In the genomic region with DNA sequence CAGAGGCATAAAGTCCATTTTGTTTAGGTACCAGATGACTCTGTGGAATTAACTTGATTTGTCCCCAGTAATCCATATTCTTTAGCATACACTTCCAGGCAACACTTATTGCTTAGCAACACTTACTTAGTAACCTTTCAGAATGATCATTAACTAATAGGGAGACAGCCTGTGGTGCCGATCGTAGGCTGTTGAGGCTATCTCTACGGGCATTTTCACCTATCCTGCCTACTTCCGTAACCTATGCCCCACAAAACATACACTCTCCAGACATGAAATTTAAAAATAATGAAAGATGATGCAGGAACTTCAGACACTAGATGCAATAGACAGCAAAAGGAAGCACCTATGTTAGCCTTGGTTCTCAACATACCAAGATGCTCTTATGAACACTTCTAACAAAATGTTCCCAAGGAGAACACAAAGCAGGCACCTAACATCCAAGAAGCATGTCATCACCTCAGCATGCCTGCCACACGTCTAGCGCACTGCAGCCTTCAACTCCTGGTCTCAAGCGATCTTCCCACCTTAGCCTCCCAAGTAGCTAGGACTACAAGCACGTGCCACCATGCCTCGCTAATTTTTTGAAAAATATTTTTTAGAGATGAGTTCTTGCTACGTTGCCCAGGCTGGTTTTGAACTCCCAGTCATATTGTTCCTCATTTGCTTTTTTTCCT, we compare ENCODE assay signal across 37 cellular contexts. TPM values are rescaled to one million over a fixed set of nuclear protein-coding genes. Genes with fewer than 3 reads are reported as not detected.
"Had no signal": no experiment of that assay in that cellular context is flagged by ENCODE, and none has a peak within 500 bp of the region (broad histone marks: within the 10 kb centered on the region; RNA-seq: fewer than 3 reads in every experiment).

No MANE protein-coding gene starts in this region.

- H3K36me3 ChIP-seq: adrenal gland, brain microvascular endothelial cell, breast epithelium had no signal

- H3K27me3 Mint-ChIP-seq: activated B cell treated with CpG ODN at 0.5 μM for 24 hours; activated CD4-positive, alpha-beta memory T cell treated with anti-CD3 and anti-CD28 coated beads for 36 hours; activated CD8-positive, alpha-beta T cell treated with anti-CD3 and anti-CD28 coated beads for 36 hours; activated naive CD8-positive, alpha-beta T cell treated with anti-CD3 and anti-CD28 coated beads for 36 hours; activated T-helper 17 cell treated with anti-CD3 and anti-CD28 coated beads, Interleukin-2, amount 50 U/mL, for 72 hours had no signal

- H3K27ac ChIP-seq: adrenal gland, body of pancreas, brain microvascular endothelial cell, breast epithelium, VCaP had no signal

- ATAC-seq: activated CD8-positive, alpha-beta T cell treated with anti-CD3 and anti-CD28 coated beads for 36 hours; activated naive CD4-positive, alpha-beta T cell treated with anti-CD3 and anti-CD28 coated beads, Interleukin-2, amount 50 U/mL, for 72 hours; activated T-cell treated with anti-CD3 and anti-CD28 coated beads, Interleukin-2, amount 50 U/mL, for 4 hours; activated T-cell treated with anti-CD3 and anti-CD28 coated beads, Interleukin-2, amount 50 U/mL, for 72 hours; activated T-helper 17 cell treated with anti-CD3 and anti-CD28 coated beads, Interleukin-2, amount 50 U/mL, for 72 hours; body of pancreas; T-cell had no signal

- H3K9me3 Mint-ChIP-seq: activated B cell treated with CpG ODN at 0.5 μM for 24 hours; activated CD4-positive, alpha-beta memory T cell treated with anti-CD3 and anti-CD28 coated beads for 36 hours; activated CD4-positive, alpha-beta T cell treated with anti-CD3 and anti-CD28 coated beads, Interleukin-2, amount 10 ng/mL, durations not matched to agents 24 days and 14 days; activated CD8-positive, alpha-beta T cell treated with anti-CD3 and anti-CD28 coated beads for 36 hours; activated naive CD4-positive, alpha-beta T cell treated with anti-CD3 and anti-CD28 coated beads for 36 hours; activated naive CD4-positive, alpha-beta T cell treated with anti-CD3 and anti-CD28 coated beads, Interleukin-2, amount 50 U/mL, for 72 hours; activated naive CD8-positive, alpha-beta T cell treated with anti-CD3 and anti-CD28 coated beads for 36 hours; activated T-cell treated with anti-CD3 and anti-CD28 coated beads, Interleukin-2, amount 50 U/mL, for 4 hours; activated T-cell treated with anti-CD3 and anti-CD28 coated beads, Interleukin-2, amount 50 U/mL, for 72 hours; activated T-helper 1 cell treated with anti-CD3 and anti-CD28 coated beads, Interleukin-12 subunit alpha, Interleukin-12 subunit beta, Interleukin-2, Interleukin-4 antibody, amounts not matched to agents 30 ng/mL and 10 ng/mL and 1 ng/mL, durations not matched to agents 14 hours and 24 hours and 36 hours; activated T-helper 17 cell treated with anti-CD3 and anti-CD28 coated beads, Interleukin-2, amount 50 U/mL, for 72 hours; T-cell; T-helper 1 cell treated with Interleukin-12 subunit alpha and Interleukin-12 subunit beta and Interleukin-4 antibody, amounts not matched to agents 30 μg/mL and 1 μg/mL, for 36 hours; T-helper 2 cell treated with Interferon-gamma antibody and Interleukin-4, amounts not matched to agents 5 μg/mL and 100 μg/mL, for 36 hours had no signal

- FAIRE-seq: astrocyte, TTC549 had no signal

- H3K4me1 Mint-ChIP-seq: activated naive CD8-positive, alpha-beta T cell treated with anti-CD3 and anti-CD28 coated beads for 36 hours had no signal

- DNase-seq: activated B cell treated with CpG ODN at 0.5 μM for 24 hours; activated CD4-positive, alpha-beta memory T cell treated with anti-CD3 and anti-CD28 coated beads for 36 hours; activated CD4-positive, alpha-beta T cell treated with anti-CD3 and anti-CD28 coated beads for 4 hours; activated CD4-positive, alpha-beta T cell treated with anti-CD3 and anti-CD28 coated beads, Interleukin-2, amount 10 ng/mL, durations not matched to agents 24 days and 14 days; activated CD4-positive, alpha-beta T cell treated with anti-CD3 and anti-CD28 coated beads, Interleukin-2, amount 50 U/mL, for 1 hour; activated CD4-positive, alpha-beta T cell treated with anti-CD3 and anti-CD28 coated beads, Interleukin-2, amount 50 U/mL, for 4 hours; activated CD4-positive, CD25-positive, alpha-beta regulatory T cell treated with anti-CD3 and anti-CD28 coated beads, Interleukin-2, amount 50 U/mL, for 72 hours; activated CD8-positive, alpha-beta memory T cell treated with anti-CD3 and anti-CD28 coated beads, Interleukin-2, amount 50 U/mL, for 4 hours; activated CD8-positive, alpha-beta T cell treated with anti-CD3 and anti-CD28 coated beads for 36 hours; activated effector memory CD4-positive, alpha-beta T cell treated with anti-CD3 and anti-CD28 coated beads, Interleukin-2, amount 50 U/mL, for 16 hours; activated gamma-delta T cell treated with Interleukin-2 at 50 U/mL for 16 hours; activated naive CD4-positive, alpha-beta T cell; activated naive CD4-positive, alpha-beta T cell treated with anti-CD3 and anti-CD28 coated beads for 36 hours; activated naive CD4-positive, alpha-beta T cell treated with anti-CD3 and anti-CD28 coated beads, Interleukin-2, amount 50 U/mL, for 16 hours; activated naive CD8-positive, alpha-beta T cell treated with anti-CD3 and anti-CD28 coated beads for 36 hours; activated T-cell treated with anti-CD3 and anti-CD28 coated beads for 4 hours; activated T-cell treated with anti-CD3 and anti-CD28 coated beads, Interleukin-2, amount 50 U/mL, for 1 hour; activated T-cell treated with anti-CD3 and anti-CD28 coated beads, Interleukin-2, amount 50 U/mL, for 4 hours; activated T-cell treated with anti-CD3 and anti-CD28 coated beads, Interleukin-2, amount 50 U/mL, for 72 hours; adrenal gland; amniotic stem cell; aorta; body of pancreas; brain microvascular endothelial cell; central memory CD4-positive, alpha-beta T cell; T-cell; T-helper 2 cell; T-helper 9 cell had no signal

- H3K27me3 ChIP-seq: adrenal gland, body of pancreas, brain microvascular endothelial cell, breast epithelium had no signal

- H3K4me3 Mint-ChIP-seq: activated B cell treated with CpG ODN at 0.5 μM for 24 hours; activated CD4-positive, alpha-beta memory T cell treated with anti-CD3 and anti-CD28 coated beads for 36 hours; activated CD4-positive, alpha-beta T cell treated with anti-CD3 and anti-CD28 coated beads, Interleukin-2, amount 10 ng/mL, durations not matched to agents 24 days and 14 days; activated CD8-positive, alpha-beta T cell treated with anti-CD3 and anti-CD28 coated beads for 36 hours; activated naive CD4-positive, alpha-beta T cell treated with anti-CD3 and anti-CD28 coated beads for 36 hours; activated naive CD8-positive, alpha-beta T cell treated with anti-CD3 and anti-CD28 coated beads for 36 hours; activated T-cell treated with anti-CD3 and anti-CD28 coated beads, Interleukin-2, amount 50 U/mL, for 4 hours; activated T-cell treated with anti-CD3 and anti-CD28 coated beads, Interleukin-2, amount 50 U/mL, for 72 hours; activated T-helper 1 cell treated with anti-CD3 and anti-CD28 coated beads, Interleukin-12 subunit alpha, Interleukin-12 subunit beta, Interleukin-2, Interleukin-4 antibody, amounts not matched to agents 30 ng/mL and 10 ng/mL and 1 ng/mL, durations not matched to agents 14 hours and 24 hours and 36 hours; activated T-helper 17 cell treated with anti-CD3 and anti-CD28 coated beads, Interleukin-2, amount 50 U/mL, for 72 hours; T-cell; T-helper 1 cell treated with Interleukin-12 subunit alpha and Interleukin-12 subunit beta and Interleukin-4 antibody, amounts not matched to agents 30 μg/mL and 1 μg/mL, for 36 hours; T-helper 2 cell treated with Interferon-gamma antibody and Interleukin-4, amounts not matched to agents 5 μg/mL and 100 μg/mL, for 36 hours had no signal

- H3K9me3 ChIP-seq: adrenal gland, body of pancreas, breast epithelium had no signal

- H3K27ac Mint-ChIP-seq: activated B cell treated with CpG ODN at 0.5 μM for 24 hours; activated CD4-positive, alpha-beta memory T cell treated with anti-CD3 and anti-CD28 coated beads for 36 hours; activated CD4-positive, alpha-beta T cell treated with anti-CD3 and anti-CD28 coated beads, Interleukin-2, amount 10 ng/mL, durations not matched to agents 24 days and 14 days; activated CD8-positive, alpha-beta T cell treated with anti-CD3 and anti-CD28 coated beads for 36 hours; activated naive CD4-positive, alpha-beta T cell treated with anti-CD3 and anti-CD28 coated beads for 36 hours; activated naive CD4-positive, alpha-beta T cell treated with anti-CD3 and anti-CD28 coated beads, Interleukin-2, amount 50 U/mL, for 72 hours; activated naive CD8-positive, alpha-beta T cell treated with anti-CD3 and anti-CD28 coated beads for 36 hours; activated T-cell treated with anti-CD3 and anti-CD28 coated beads, Interleukin-2, amount 50 U/mL, for 72 hours; activated T-helper 1 cell treated with anti-CD3 and anti-CD28 coated beads, Interleukin-12 subunit alpha, Interleukin-12 subunit beta, Interleukin-2, Interleukin-4 antibody, amounts not matched to agents 30 ng/mL and 10 ng/mL and 1 ng/mL, durations not matched to agents 14 hours and 24 hours and 36 hours; activated T-helper 17 cell treated with anti-CD3 and anti-CD28 coated beads, Interleukin-2, amount 50 U/mL, for 72 hours; T-cell; T-helper 1 cell treated with Interleukin-12 subunit alpha and Interleukin-12 subunit beta and Interleukin-4 antibody, amounts not matched to agents 30 μg/mL and 1 μg/mL, for 36 hours; T-helper 2 cell treated with Interferon-gamma antibody and Interleukin-4, amounts not matched to agents 5 μg/mL and 100 μg/mL, for 36 hours had no signal

- H3K36me3 Mint-ChIP-seq: activated CD4-positive, alpha-beta memory T cell treated with anti-CD3 and anti-CD28 coated beads for 36 hours; activated naive CD4-positive, alpha-beta T cell treated with anti-CD3 and anti-CD28 coated beads, Interleukin-2, amount 50 U/mL, for 72 hours; activated naive CD8-positive, alpha-beta T cell treated with anti-CD3 and anti-CD28 coated beads for 36 hours; T-cell had no signal

- H3K4me3 ChIP-seq: adrenal gland, body of pancreas, breast epithelium had no signal

RNA-seq across cellular contexts. Expression of a gene that starts 34.5 kb away (rescaled TPM):
- total RNA-seq: astrocyte had no signal
